19 cellular contexts compared by ENCODE assay signal in the genomic region with DNA sequence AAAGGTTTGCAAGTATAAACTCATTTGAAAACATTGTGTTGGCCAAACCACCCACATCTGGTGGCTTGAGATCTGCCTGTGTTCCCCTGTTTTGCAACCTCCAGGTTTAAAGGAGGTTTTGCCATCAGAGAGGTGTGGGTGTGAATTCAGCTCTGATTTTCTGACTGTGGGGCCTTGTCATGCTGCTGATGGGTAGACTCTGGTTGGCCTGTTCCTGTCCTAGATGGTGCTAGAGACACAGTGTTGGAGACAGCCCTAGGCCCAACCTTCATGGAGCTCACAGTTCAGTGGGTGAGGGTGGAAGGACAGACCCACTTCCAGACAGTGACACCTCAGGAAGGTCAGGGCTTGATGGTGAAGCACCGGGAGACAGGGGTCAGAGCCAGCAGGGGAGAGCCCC. TPM values are rescaled to one million over a fixed set of nuclear protein-coding genes. Genes with fewer than 3 reads are reported as not detected.
DNase-seq lines count a peak whose midpoint lies in the region; ATAC-seq and TF ChIP-seq lines count a peak whose summit lies in the region.
"Had no signal": no experiment of that assay in that cellular context is flagged by ENCODE, and none has a peak within 500 bp of the region (broad histone marks: within the 10 kb centered on the region; RNA-seq: fewer than 3 reads in every experiment).

No MANE protein-coding gene starts in this region.

- H3K4me3 ChIP-seq in neural progenitor cell = no peak overlapping the region
- no peak overlapping the region for H3K4me3 ChIP-seq in body of pancreas
- no peak overlapping the region for H3K4me3 ChIP-seq in SK-N-SH (ENCODE audit: low read depth in 2 of 2, low read length in 1 of 2)
- H3K4me3 ChIP-seq: gastrocnemius medialis, stomach had no signal

- TF ChIP-seq RAD21 in SK-N-SH (IDR thresholded peaks at IDR 0.05; ENCODE audit: low read length) = no peak

- H3K9me3 ChIP-seq in neural progenitor cell (ENCODE audit: low read depth) = no peaks in the 10 kb centered on the region
- no peaks in the 10 kb centered on the region for H3K9me3 ChIP-seq in body of pancreas
- H3K9me3 ChIP-seq in SK-N-SH = no peaks in the 10 kb centered on the region
- H3K9me3 ChIP-seq: gastrocnemius medialis, stomach had no signal

- H3K36me3 Mint-ChIP-seq in activated T-helper 17 cell treated with anti-CD3 and anti-CD28 coated beads, Interleukin-2, amount 50 U/mL, for 72 hours (ENCODE audit: low read depth) = peaks cover 68% of the 10 kb centered on the region
- peaks cover 4% of the 10 kb centered on the region for H3K36me3 Mint-ChIP-seq in neural progenitor cell

- peak; percentile 68 for ATAC-seq in activated T-helper 17 cell treated with anti-CD3 and anti-CD28 coated beads, Interleukin-2, amount 50 U/mL, for 72 hours (replicated peaks)
- no peak for ATAC-seq in body of pancreas
- ATAC-seq: gastrocnemius medialis had no signal

- no peak for TF ChIP-seq POLR2A in body of pancreas (IDR thresholded peaks at IDR 0.05)

- H3K27me3 ChIP-seq in neural progenitor cell = no peaks in the 10 kb centered on the region
- no peaks in the 10 kb centered on the region for H3K27me3 ChIP-seq in body of pancreas
- H3K27me3 ChIP-seq in SK-N-SH (ENCODE audit: insufficient read depth) = no peaks in the 10 kb centered on the region
- H3K27me3 ChIP-seq: gastrocnemius medialis, stomach had no signal

- no peak overlapping the region for H3K4me3 Mint-ChIP-seq in activated T-helper 17 cell treated with anti-CD3 and anti-CD28 coated beads, Interleukin-2, amount 50 U/mL, for 72 hours
- H3K4me3 Mint-ChIP-seq in neural progenitor cell = peak overlapping the region; percentile 46
- H3K4me3 Mint-ChIP-seq: naive B cell had no signal

- H3K4me2 ChIP-seq in neural progenitor cell (no peak overlapping the region), SK-N-SH (no peak overlapping the region)

- H3K4me1 ChIP-seq in neural progenitor cell = no peaks in the 10 kb centered on the region
- no peaks in the 10 kb centered on the region for H3K4me1 ChIP-seq in body of pancreas
- no peaks in the 10 kb centered on the region for H3K4me1 ChIP-seq in SK-N-SH (ENCODE audit: control insufficient read depth in 1 of 2, insufficient read depth in 2 of 2, low read depth in 1 of 2, low read length in 1 of 2)
- H3K4me1 ChIP-seq: gastrocnemius medialis, stomach had no signal

- H3K9me2 ChIP-seq in SK-N-SH = no peaks in the 10 kb centered on the region

- H3K27ac ChIP-seq in RWPE1 (peak overlapping the region; percentile 30; the same call in 1 of the 2 replicates), neural progenitor cell (no peak overlapping the region), body of pancreas (no peak overlapping the region), SK-N-SH (ENCODE audit: low read depth in 2 of 2, low read length in 1 of 2) (no peak overlapping the region)
- H3K27ac ChIP-seq: gastrocnemius medialis, stomach, WERI-Rb-1 had no signal

- 40 to 60% methylated on average over 1 of the region's 1 CpG for WGBS in body of pancreas, 2 donors
- WGBS in SK-N-SH (ENCODE audit: low lambda C conversion rate) = 100% methylated on average over 1 of the region's 1 CpG

- H3K27ac Mint-ChIP-seq in activated T-helper 17 cell treated with anti-CD3 and anti-CD28 coated beads, Interleukin-2, amount 50 U/mL, for 72 hours = no peak overlapping the region
- H3K27ac Mint-ChIP-seq in neural progenitor cell = no peak overlapping the region

- no peak for TF ChIP-seq EP300 in SK-N-SH (IDR thresholded peaks at IDR 0.05; ENCODE audit: borderline replicate concordance in 1 of 2, low read depth in 1 of 2, low read length in 1 of 2)

- POLR2A ChIA-PET in RWPE1 (lab: Yijun Ruan, JAX; ENCODE audit: low non-redundant PET) (no interaction called here), SK-N-SH (lab: Yijun Ruan, JAX) (interaction anchor here (1.9 kb wide), 1 partner anchor 7 kb away, joined by 14 read pairs; a partner anchor contains a TSS)

- H3F3A ChIP-seq in neural progenitor cell (ENCODE audit: low read depth) (no peaks in the 10 kb centered on the region), SK-N-SH (replicated peaks; ENCODE audit: insufficient read depth) (no peaks in the 10 kb centered on the region)

- intact Hi-C loops in body of pancreas (cut with DNase I) = no loop called here

- H3K79me2 ChIP-seq in neural progenitor cell (ENCODE audit: low read depth) = no peaks in the 10 kb centered on the region
- H3K79me2 ChIP-seq in SK-N-SH (ENCODE audit: insufficient read depth) = 0 out of 2 replicates have a peak, but pooled peaks cover under 1% of the 10 kb centered on the region

- H3K9me3 Mint-ChIP-seq in activated T-helper 17 cell treated with anti-CD3 and anti-CD28 coated beads, Interleukin-2, amount 50 U/mL, for 72 hours = no peaks in the 10 kb centered on the region
- no peaks in the 10 kb centered on the region for H3K9me3 Mint-ChIP-seq in neural progenitor cell
- H3K9me3 Mint-ChIP-seq: naive B cell had no signal

- H2AFZ ChIP-seq in neural progenitor cell (replicated peaks) (no peak overlapping the region), SK-N-SH (ENCODE audit: low read depth) (no peak overlapping the region)

- H4K20me1 ChIP-seq in neural progenitor cell (ENCODE audit: low read depth) (no peaks in the 10 kb centered on the region), SK-N-SH (ENCODE audit: insufficient read depth) (no peaks in the 10 kb centered on the region)

- H3K36me3 ChIP-seq in neural progenitor cell (no peaks in the 10 kb centered on the region), body of pancreas (replicated peaks in 1 of 2; ENCODE audit: insufficient read depth in 1 of 2, low read depth in 2 of 2) (no peaks in the 10 kb centered on the region), SK-N-SH (replicated peaks in 1 of 2; ENCODE audit: control insufficient read depth in 1 of 2, insufficient read depth in 2 of 2, low read length in 1 of 2) (peaks cover 0 to 3% of the 10 kb centered on the region in 2 experiments)
- H3K36me3 ChIP-seq: WERI-Rb-1 had no signal

- DNase-seq in RWPE1 (ENCODE audit: low spot score) (no peak), neural progenitor cell (ENCODE audit: low spot score) (no peak), body of pancreas (no peak), SK-N-SH (no peak)
- DNase-seq: activated CD8-positive, alpha-beta memory T cell treated with anti-CD3 and anti-CD28 coated beads for 24 hours; activated effector memory CD4-positive, alpha-beta T cell treated with anti-CD3 and anti-CD28 coated beads, Interleukin-2, amount 50 U/mL, for 16 hours; AML-193; aorta; gastrocnemius medialis; kidney glomerular epithelial cell; naive B cell; NCI-H1436; NCI-H526; SHP77; stomach; trophoblast cell; WERI-Rb-1 had no signal

- TF ChIP-seq CTCF in RWPE1 (conservative IDR thresholded peaks at IDR 0.05; ENCODE audit: low read depth) (no peak), neural progenitor cell (IDR thresholded peaks at IDR 0.05) (no peak), body of pancreas (IDR thresholded peaks at IDR 0.05) (no peak), SK-N-SH (IDR thresholded peaks at IDR 0.05) (no peak)

- H3K4me1 Mint-ChIP-seq in activated T-helper 17 cell treated with anti-CD3 and anti-CD28 coated beads, Interleukin-2, amount 50 U/mL, for 72 hours = peaks cover 18% of the 10 kb centered on the region
- H3K4me1 Mint-ChIP-seq in neural progenitor cell = peaks cover 16% of the 10 kb centered on the region

- CTCF ChIA-PET in RWPE1 (lab: Yijun Ruan, JAX) = no interaction called here
- CTCF ChIA-PET in SK-N-SH (lab: Yijun Ruan, JAX) = interaction anchor here (1.0 kb wide), 1 partner anchor 13 kb away, joined by 3 read pairs; no protein-coding TSS in a partner anchor

- H3K27me3 Mint-ChIP-seq in activated T-helper 17 cell treated with anti-CD3 and anti-CD28 coated beads, Interleukin-2, amount 50 U/mL, for 72 hours = no peaks in the 10 kb centered on the region
- H3K27me3 Mint-ChIP-seq in neural progenitor cell (ENCODE audit: insufficient read depth, low read depth) = peaks cover 8% of the 10 kb centered on the region
- H3K27me3 Mint-ChIP-seq: naive B cell had no signal

- H3K9ac ChIP-seq in neural progenitor cell (no peak overlapping the region), SK-N-SH (no peak overlapping the region)

TF ChIP-seq in SK-N-SH, 30 proteins besides CTCF, POLR2A, EP300 and RAD21 (continues in another document):
- no peak for TF ChIP-seq EZH2phosphoT487 (IDR thresholded peaks at IDR 0.05; ENCODE audit: borderline replicate concordance, low read depth)

RNA-seq across cellular contexts. Expression of a gene that starts 7.5 kb away (rescaled TPM):
- 10 to 100 TPM; 29.0 to 31.3 TPM for total RNA-seq in activated T-helper 17 cell treated with anti-CD3 and anti-CD28 coated beads, Interleukin-2, amount 50 U/mL, for 72 hours
- 12.9 and 27.0 TPM in 2 replicates for total RNA-seq in neural progenitor cell (ENCODE audit: low replicate concordance)
- total RNA-seq in body of pancreas = 10 to 100 TPM; 20.4 to 23.3 TPM
- polyA plus RNA-seq in SK-N-SH (2012; rRNA removed) = 49.1 and 53.2 TPM in 2 replicates
- 25.6 and 37.3 TPM in 2 replicates for polyA plus RNA-seq in SK-N-SH (2012; cell fraction: cytosol; rRNA removed)
- 72.9 and 92.4 TPM in 2 replicates for polyA plus RNA-seq in SK-N-SH (2012; cell fraction: nucleus; rRNA removed)

RNA-seq across cellular contexts. Expression of a gene that starts 10.2 kb away (rescaled TPM):
- total RNA-seq in activated T-helper 17 cell treated with anti-CD3 and anti-CD28 coated beads, Interleukin-2, amount 50 U/mL, for 72 hours = 1 to 10 TPM in 1 of 2 donors, not detected in 1; 5.7 TPM
- not detected in 2 replicates for total RNA-seq in neural progenitor cell (ENCODE audit: low replicate concordance)
- total RNA-seq in body of pancreas = 1 to 10 TPM in 1 of 2 donors, not detected in 1; 5.9 TPM
- 0.47 TPM in 1 of 2 replicates, not detected in the other for polyA plus RNA-seq in SK-N-SH (2012; rRNA removed)
- polyA plus RNA-seq in SK-N-SH (2012; cell fraction: cytosol; rRNA removed) = 0.38 TPM in 1 of 2 replicates, not detected in the other
- polyA plus RNA-seq in SK-N-SH (2012; cell fraction: nucleus; rRNA removed) = 0.22 and 0.50 TPM in 2 replicates
- total RNA-seq: Daoy, gastrocnemius medialis had no signal
- polyA plus RNA-seq: aorta had no signal

RNA-seq across cellular contexts. Expression of a gene that starts 13.5 kb away (rescaled TPM):
- total RNA-seq in activated T-helper 17 cell treated with anti-CD3 and anti-CD28 coated beads, Interleukin-2, amount 50 U/mL, for 72 hours = 10 to 100 TPM; 78.1 to 86.8 TPM
- 27.0 and 97.3 TPM in 2 replicates for total RNA-seq in neural progenitor cell (ENCODE audit: low replicate concordance)
- total RNA-seq in body of pancreas = 10 to 100 TPM; 50.8 to 51.4 TPM
- polyA plus RNA-seq in SK-N-SH (2012; rRNA removed) = 39.7 and 43.0 TPM in 2 replicates
- 15.8 and 28.4 TPM in 2 replicates for polyA plus RNA-seq in SK-N-SH (2012; cell fraction: cytosol; rRNA removed)
- polyA plus RNA-seq in SK-N-SH (2012; cell fraction: nucleus; rRNA removed) = 68.5 and 79.1 TPM in 2 replicates

RNA-seq across cellular contexts. Expression of a gene that starts 34.5 kb away (rescaled TPM):
- 100 to 1,000 TPM; 171 to 175 TPM for total RNA-seq in activated T-helper 17 cell treated with anti-CD3 and anti-CD28 coated beads, Interleukin-2, amount 50 U/mL, for 72 hours
- total RNA-seq in neural progenitor cell (ENCODE audit: low replicate concordance) (112 and 179 TPM in 2 replicates), body of pancreas (10 to 100 TPM; 18.7 to 42.2 TPM)
- 69.5 and 121 TPM in 2 replicates for polyA plus RNA-seq in SK-N-SH (2012; rRNA removed)
- polyA plus RNA-seq in SK-N-SH (2012; cell fraction: cytosol; rRNA removed) = 64.4 and 91.0 TPM in 2 replicates
- polyA plus RNA-seq in SK-N-SH (2012; cell fraction: nucleus; rRNA removed) = 274 and 286 TPM in 2 replicates

RNA-seq across cellular contexts. Expression of a gene that starts 35.2 kb away (rescaled TPM):
- total RNA-seq in activated T-helper 17 cell treated with anti-CD3 and anti-CD28 coated beads, Interleukin-2, amount 50 U/mL, for 72 hours = 10 to 100 TPM; 13.0 to 16.6 TPM
- total RNA-seq in neural progenitor cell (ENCODE audit: low replicate concordance) (1.9 and 4.3 TPM in 2 replicates), body of pancreas (1 to 10 TPM; 3.0 to 4.2 TPM)
- polyA plus RNA-seq in SK-N-SH (2012; rRNA removed) = 4.5 and 6.4 TPM in 2 replicates
- 3.1 and 3.7 TPM in 2 replicates for polyA plus RNA-seq in SK-N-SH (2012; cell fraction: cytosol; rRNA removed)
- 12.9 and 13.9 TPM in 2 replicates for polyA plus RNA-seq in SK-N-SH (2012; cell fraction: nucleus; rRNA removed)
